In genomic region chr18:3305354-3305762, GRCh38 we compare ENCODE assay signal across 8 cellular contexts. TPM values are rescaled to one million over a fixed set of nuclear protein-coding genes. Genes with fewer than 3 reads are reported as not detected.
A peak's percentile ranks its signal among the peaks of the same experiment; 100 is the strongest.
DNase-seq lines count a peak whose midpoint lies in the region; ATAC-seq, FAIRE-seq and TF ChIP-seq lines count a peak whose summit lies in the region.

No MANE protein-coding gene starts in this region.

- TF ChIP-seq POLR2A in heart left ventricle (IDR thresholded peaks at IDR 0.05), result no peak

- H3K36me3 Mint-ChIP-seq in activated T-helper 2 cell treated with anti-CD3 and anti-CD28 coated beads, Interferon-gamma antibody, Interleukin-2, Interleukin-4, amounts not matched to agents 10 μg/mL and 5 μg/mL and 100 μg/mL, durations not matched to agents 14 hours and 24 hours and 36 hours (ENCODE audit: low read depth), result no peaks in the 10 kb centered on the region

- H3K27me3 Mint-ChIP-seq in activated T-helper 2 cell treated with anti-CD3 and anti-CD28 coated beads, Interferon-gamma antibody, Interleukin-2, Interleukin-4, amounts not matched to agents 10 μg/mL and 5 μg/mL and 100 μg/mL, durations not matched to agents 14 hours and 24 hours and 36 hours (ENCODE audit: low read depth), result peaks cover 22% of the 10 kb centered on the region

- no peaks in the 10 kb centered on the region for H3K9me3 Mint-ChIP-seq in activated T-helper 2 cell treated with anti-CD3 and anti-CD28 coated beads, Interferon-gamma antibody, Interleukin-2, Interleukin-4, amounts not matched to agents 10 μg/mL and 5 μg/mL and 100 μg/mL, durations not matched to agents 14 hours and 24 hours and 36 hours

- DNase-seq in GDM1 (lab: John Stamatoyannopoulos, UW), result peak; percentile 71
- DNase-seq in LoVo (ENCODE audit: low spot score), result peak; percentile 4
- peak; percentile 39 for DNase-seq in activated T-helper 2 cell treated with anti-CD3 and anti-CD28 coated beads, Interferon-gamma antibody, Interleukin-2, Interleukin-4, amounts not matched to agents 10 μg/mL and 5 μg/mL and 100 μg/mL, durations not matched to agents 14 hours and 24 hours and 36 hours (ENCODE audit: low spot score)
- DNase-seq in lung microvascular endothelial cell (ENCODE audit: low read depth in 2 of 2), result peak; percentile 65 to 97
- DNase-seq in HTR-8/SVneo (ENCODE audit: insufficient read length, low spot score), result no peak
- no peak for DNase-seq in heart left ventricle
- DNase-seq in NCI-H2196 (lab: John Stamatoyannopoulos, UW; ENCODE audit: unreplicated experiment), result no peak
- no peak for DNase-seq in NCI-H2227 treated with DMSO at 0.1 percent for 48 hours (lab: John Stamatoyannopoulos, UW)

- H3K27ac ChIP-seq in heart left ventricle, result no peak overlapping the region

- H3K9me3 ChIP-seq in heart left ventricle, result no peaks in the 10 kb centered on the region

- no peaks in the 10 kb centered on the region for H3K36me3 ChIP-seq in heart left ventricle

- H3K4me1 Mint-ChIP-seq in activated T-helper 2 cell treated with anti-CD3 and anti-CD28 coated beads, Interferon-gamma antibody, Interleukin-2, Interleukin-4, amounts not matched to agents 10 μg/mL and 5 μg/mL and 100 μg/mL, durations not matched to agents 14 hours and 24 hours and 36 hours (ENCODE audit: low read depth), result peaks cover 22% of the 10 kb centered on the region

- ATAC-seq in heart left ventricle, result no peak

- 82 to 86% (median 84%) methylated on average over 7 of the region's 7 CpGs for WGBS in heart left ventricle, 4 donors

- H3K4me3 Mint-ChIP-seq in activated T-helper 2 cell treated with anti-CD3 and anti-CD28 coated beads, Interferon-gamma antibody, Interleukin-2, Interleukin-4, amounts not matched to agents 10 μg/mL and 5 μg/mL and 100 μg/mL, durations not matched to agents 14 hours and 24 hours and 36 hours (ENCODE audit: low read depth), result peak overlapping the region; percentile 20

- peak overlapping the region; percentile 99 for H3K27ac Mint-ChIP-seq in activated T-helper 2 cell treated with anti-CD3 and anti-CD28 coated beads, Interferon-gamma antibody, Interleukin-2, Interleukin-4, amounts not matched to agents 10 μg/mL and 5 μg/mL and 100 μg/mL, durations not matched to agents 14 hours and 24 hours and 36 hours

- no peak for FAIRE-seq in HTR-8/SVneo (lab: Jason Lieb, UNC)

- TF ChIP-seq CTCF in heart left ventricle (IDR thresholded peaks at IDR 0.05), result no peak

- no peaks in the 10 kb centered on the region for H3K27me3 ChIP-seq in heart left ventricle

- intact Hi-C loops in activated T-helper 2 cell treated with anti-CD3 and anti-CD28 coated beads, Interferon-gamma antibody, Interleukin-2, Interleukin-4, amounts not matched to agents 10 μg/mL and 5 μg/mL and 100 μg/mL, durations not matched to agents 14 hours and 24 hours and 36 hours (cut with micrococcal nuclease), result loop anchor here (1.0 to 2.0 kb wide), 6 partner anchors 8 to 289 kb away; no protein-coding TSS in a partner anchor
- intact Hi-C loops in heart left ventricle (cut with DNase I), result no loop called here

- H3K4me1 ChIP-seq in heart left ventricle, result no peaks in the 10 kb centered on the region

- H3K4me3 ChIP-seq in heart left ventricle, result no peak overlapping the region

RNA-seq across cellular contexts. Expression of gene MYL12B, which starts 43.4 kb away (rescaled TPM):
- 243 and 245 TPM in 2 replicates for total RNA-seq in activated T-helper 2 cell treated with anti-CD3 and anti-CD28 coated beads, Interferon-gamma antibody, Interleukin-2, Interleukin-4, amounts not matched to agents 10 μg/mL and 5 μg/mL and 100 μg/mL, durations not matched to agents 14 hours and 24 hours and 36 hours
- total RNA-seq in lung microvascular endothelial cell (736 and 834 TPM in 2 replicates), heart left ventricle (100 to 1,000 TPM; 185 to 292 (median 210) TPM)
- 100 to 1,000 TPM; 317 to 462 TPM for polyA plus RNA-seq in heart left ventricle

RNA-seq across cellular contexts. Expression of gene MYL12A, which starts 57.8 kb away (rescaled TPM):
- 396 and 397 TPM in 2 replicates for total RNA-seq in activated T-helper 2 cell treated with anti-CD3 and anti-CD28 coated beads, Interferon-gamma antibody, Interleukin-2, Interleukin-4, amounts not matched to agents 10 μg/mL and 5 μg/mL and 100 μg/mL, durations not matched to agents 14 hours and 24 hours and 36 hours
- total RNA-seq in lung microvascular endothelial cell, result 943 and 1,280 TPM in 2 replicates
- total RNA-seq in heart left ventricle, result 1,000 to 10,000 TPM; 1,642 to 7,537 (median 4,549) TPM
- polyA plus RNA-seq in heart left ventricle, result 1,000 to 10,000 TPM; 2,104 to 2,994 TPM

Comparison
In these comparisons a context has a peak if more than half of its experiments do, and no peak if none do; other contexts are left out.
1. DNase-seq: peak in GDM1 (single experiment), LoVo (single experiment), activated T-helper 2 cell treated with anti-CD3 and anti-CD28 coated beads, Interferon-gamma antibody, Interleukin-2, Interleukin-4, amounts not matched to agents 10 μg/mL and 5 μg/mL and 100 μg/mL, durations not matched to agents 14 hours and 24 hours and 36 hours (single experiment) and lung microvascular endothelial cell (2 of 2); none in HTR-8/SVneo (single experiment), heart left ventricle (0 of 5), NCI-H2196 (single experiment) and NCI-H2227 treated with DMSO at 0.1 percent for 48 hours (single experiment).